In the genomic region with DNA sequence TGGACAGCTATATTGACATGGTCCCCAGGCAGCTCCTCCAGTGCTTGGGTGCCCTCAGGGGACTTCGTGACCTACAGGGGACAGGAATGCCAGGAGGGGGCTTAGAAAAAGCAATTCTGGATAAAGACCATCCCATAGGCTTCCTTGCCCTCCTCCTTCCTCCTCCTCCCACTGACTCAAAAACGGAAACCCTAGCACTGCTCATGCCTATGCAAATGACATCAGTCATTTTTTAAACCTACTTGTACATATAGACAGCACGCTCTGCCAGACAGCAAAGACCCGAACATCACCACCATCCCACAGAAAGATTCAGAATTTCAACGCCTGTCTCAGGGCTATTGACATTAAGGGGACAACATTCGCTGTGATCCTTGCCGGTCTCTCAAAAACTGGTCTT, we compare ENCODE assay signal across 20 cellular contexts. TPM values are rescaled to one million over a fixed set of nuclear protein-coding genes. Genes with fewer than 3 reads are reported as not detected.
"Had no signal": no experiment of that assay in that cellular context is flagged by ENCODE, and none has a peak within 500 bp of the region (broad histone marks: within the 10 kb centered on the region; RNA-seq: fewer than 3 reads in every experiment).

No MANE protein-coding gene starts in this region.

- H3K36me3 ChIP-seq: esophagus muscularis mucosa, tibial nerve had no signal

- H3K9me3 ChIP-seq: body of pancreas, esophagus muscularis mucosa, tibial nerve had no signal

- H3K27ac ChIP-seq: body of pancreas, esophagus muscularis mucosa, tibial nerve had no signal

- H3K4me1 ChIP-seq: body of pancreas, esophagus muscularis mucosa, tibial nerve had no signal

- H3K4me3 ChIP-seq: body of pancreas, esophagus muscularis mucosa, tibial nerve had no signal

- H3K27me3 ChIP-seq: body of pancreas had no signal

- ATAC-seq: activated T-cell treated with anti-CD3 and anti-CD28 coated beads, Interleukin-2, amount 50 U/mL, for 72 hours; body of pancreas; natural killer cell; right cardiac atrium had no signal

- DNase-seq: activated B cell treated with CpG ODN at 0.5 μM for 24 hours; activated CD4-positive, alpha-beta T cell treated with anti-CD3 and anti-CD28 coated beads, Interleukin-2, amount 10 ng/mL, durations not matched to agents 7 days and 5 days; activated CD8-positive, alpha-beta memory T cell treated with anti-CD3 and anti-CD28 coated beads, Interleukin-2, amount 50 U/mL, for 48 hours; activated gamma-delta T cell; activated T-cell treated with anti-CD3 and anti-CD28 coated beads, Interleukin-2, amount 50 U/mL, for 72 hours; body of pancreas; cortex of kidney; effector CD4-positive, alpha-beta T cell; hippocampal formation; mesenchymal stem cell; natural killer cell; posterior cingulate gyrus; right cardiac atrium; small intestine; stimulated activated CD4-positive, alpha-beta T cell treated with anti-CD3 and anti-CD28 coated beads, Interleukin-4, amount 100 ng/mL, for 4 hours; stimulated activated CD8-positive, alpha-beta memory T cell treated with anti-CD3 and anti-CD28 coated beads, Interleukin-4, amount 100 ng/mL, for 48 hours; stimulated activated naive CD4-positive, alpha-beta T cell treated with Interleukin-2 at 50 U/mL for 16 hours; substantia nigra had no signal

RNA-seq across cellular contexts. Expression of a gene that starts 11.0 kb away (rescaled TPM):
- total RNA-seq: activated B cell treated with CpG ODN at 0.5 μM for 24 hours; activated CD4-positive, alpha-beta T cell treated with anti-CD3 and anti-CD28 coated beads, Interleukin-2, amount 10 ng/mL, durations not matched to agents 7 days and 5 days; activated T-cell treated with anti-CD3 and anti-CD28 coated beads, Interleukin-2, amount 50 U/mL, for 72 hours; natural killer cell had no signal
